ENCODE assay signal across 8 cellular contexts in the genomic region with DNA sequence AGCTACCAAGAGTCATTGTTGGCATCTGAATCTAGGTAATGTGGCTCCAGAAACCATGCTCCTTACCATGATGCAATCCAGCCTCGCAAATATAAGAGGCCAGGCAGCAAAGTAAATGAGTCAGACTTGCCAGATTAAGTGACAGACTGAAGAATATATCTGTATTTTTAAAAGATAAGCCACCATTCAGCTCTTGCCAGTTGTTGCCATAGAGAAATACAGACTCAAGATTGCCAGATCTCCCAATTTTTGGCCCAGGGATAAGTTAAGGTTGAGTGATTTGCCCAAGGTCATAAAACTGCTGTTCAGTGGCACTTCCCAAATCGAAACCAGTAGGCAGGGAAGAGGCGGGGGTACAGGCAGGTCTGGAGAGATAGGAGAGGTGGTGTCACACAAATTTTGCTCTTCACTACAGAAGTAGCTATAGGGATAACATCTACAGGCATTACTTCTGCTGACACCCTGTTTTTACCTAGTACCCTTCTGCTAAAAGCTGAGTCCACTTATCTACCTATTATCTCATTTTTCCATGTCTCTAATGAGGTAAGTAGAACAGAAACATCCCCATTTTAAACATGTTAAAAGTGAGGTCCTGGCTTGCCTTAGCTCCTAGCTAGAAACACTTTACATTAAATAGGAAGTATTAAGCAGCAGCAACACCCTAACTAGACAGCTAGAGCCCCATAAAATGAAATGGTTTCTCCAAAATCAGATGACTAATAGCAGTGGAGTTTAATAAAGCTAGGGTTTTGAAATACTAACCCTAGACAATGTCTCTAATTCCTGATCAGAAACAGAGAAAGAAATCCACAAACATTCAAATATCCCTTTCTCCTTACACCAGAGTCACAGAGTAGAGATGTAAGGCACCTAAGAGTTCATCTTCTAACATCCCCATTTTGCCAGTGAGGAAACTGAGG. TPM values are rescaled to one million over a fixed set of nuclear protein-coding genes. Genes with fewer than 3 reads are reported as not detected.
A peak's percentile ranks its signal among the peaks of the same experiment; 100 is the strongest.
DNase-seq lines count a peak whose midpoint lies in the region; ATAC-seq, FAIRE-seq and TF ChIP-seq lines count a peak whose summit lies in the region.

No MANE protein-coding gene starts in this region.

- H3K4me1 Mint-ChIP-seq in CD4-positive, alpha-beta T cell (ENCODE audit: low read depth) = peaks cover 87% of the 10 kb centered on the region
- peaks cover 65% of the 10 kb centered on the region for H3K4me1 Mint-ChIP-seq in astrocyte (ENCODE audit: low read depth, unreplicated experiment)

- WGBS in lung, 2 donors = 29 to 50% methylated on average over 3 of the region's 3 CpGs

- no peak overlapping the region for H2AFZ ChIP-seq in Karpas-422 (ENCODE audit: low read length)
- H2AFZ ChIP-seq in astrocyte (ENCODE audit: low read depth, low read length) = no peak overlapping the region

- no peak overlapping the region for H3K27ac ChIP-seq in CD4-positive, alpha-beta T cell (ENCODE audit: low read depth, low read length)
- H3K27ac ChIP-seq in Karpas-422 (ENCODE audit: low read length) (peak overlapping the region; percentile 8; the same call in 1 of the 2 replicates), astrocyte (ENCODE audit: low read depth, low read length) (peak overlapping the region; percentile 72), lung (ENCODE audit: low read depth in 1 of 2, low read length in 1 of 2) (peak overlapping the region; percentile 61 to 75)

- ATAC-seq in CD4-positive, alpha-beta T cell (ENCODE audit: poor library complexity) = no peak
- ATAC-seq in lung (ENCODE audit: insufficient read depth, low FRiP score) (peak; percentile 31), GM18502 (IDR thresholded peaks at IDR 0.05; ENCODE audit: poor library complexity, unreplicated experiment) (no peak), HG03097 (IDR thresholded peaks at IDR 0.05; ENCODE audit: low FRiP score, unreplicated experiment) (no peak)

- H3K27me3 ChIP-seq in CD4-positive, alpha-beta T cell (ENCODE audit: control insufficient read depth, insufficient read depth, low read length) = no peaks in the 10 kb centered on the region
- H3K27me3 ChIP-seq in Karpas-422 (ENCODE audit: low read length) (no peaks in the 10 kb centered on the region), astrocyte (ENCODE audit: insufficient read depth, low read length) (no peaks in the 10 kb centered on the region), lung (ENCODE audit: control insufficient read depth, insufficient read depth) (no peaks in the 10 kb centered on the region)

- H3K27me3 Mint-ChIP-seq in CD4-positive, alpha-beta T cell = no peaks in the 10 kb centered on the region
- no peaks in the 10 kb centered on the region for H3K27me3 Mint-ChIP-seq in astrocyte (ENCODE audit: low read depth, unreplicated experiment)

- H3K4me3 Mint-ChIP-seq in CD4-positive, alpha-beta T cell = no peak overlapping the region
- peak overlapping the region; percentile 69 for H3K4me3 Mint-ChIP-seq in astrocyte (ENCODE audit: unreplicated experiment)

- no peaks in the 10 kb centered on the region for H3K9me3 Mint-ChIP-seq in CD4-positive, alpha-beta T cell
- no peaks in the 10 kb centered on the region for H3K9me3 Mint-ChIP-seq in astrocyte (ENCODE audit: unreplicated experiment)

- H3K4me2 ChIP-seq in Karpas-422 (ENCODE audit: low read depth, low read length, poor library complexity, severe bottlenecking) = no peak overlapping the region
- H3K4me2 ChIP-seq in astrocyte (ENCODE audit: low read length) = peak overlapping the region; percentile 61

- peaks cover 12% of the 10 kb centered on the region for H3K36me3 Mint-ChIP-seq in CD4-positive, alpha-beta T cell (ENCODE audit: low read depth)
- no peaks in the 10 kb centered on the region for H3K36me3 Mint-ChIP-seq in astrocyte (ENCODE audit: low read depth, unreplicated experiment)

- H3K36me3 ChIP-seq in Karpas-422 (ENCODE audit: insufficient read depth, low read length) (peaks cover 7% of the 10 kb centered on the region), astrocyte (ENCODE audit: insufficient read depth, low read length) (no peaks in the 10 kb centered on the region), lung (ENCODE audit: control insufficient read depth in 2 of 2, insufficient read depth in 2 of 2, low read length in 2 of 2) (no peaks in the 10 kb centered on the region)

- intact Hi-C loops in CD4-positive, alpha-beta T cell (cut with DNase I, micrococcal nuclease) = loop anchor here in 1 of 2 experiments (5.0 kb wide), 1 partner anchor 74 kb away; no protein-coding TSS in a partner anchor

- TF ChIP-seq CTCF in CD4-positive, alpha-beta T cell (IDR thresholded peaks at IDR 0.05) = no peak
- TF ChIP-seq CTCF in astrocyte (IDR thresholded peaks at IDR 0.05; ENCODE audit: insufficient read depth, low read depth, low read length) (no peak), lung (IDR thresholded peaks at IDR 0.05; ENCODE audit: control extremely low read depth, extremely low read depth) (no peak)

- FAIRE-seq in astrocyte (lab: Jason Lieb, UNC) = no peak

- H4K20me1 ChIP-seq in Karpas-422 (ENCODE audit: insufficient read depth, low read depth, low read length) (no peaks in the 10 kb centered on the region), astrocyte (ENCODE audit: insufficient read depth, low read length) (peaks cover 92% of the 10 kb centered on the region)

- H3K9me2 ChIP-seq in Karpas-422 (replicated peaks; ENCODE audit: insufficient read depth, low read length) = no peaks in the 10 kb centered on the region

- H3K4me3 ChIP-seq in Karpas-422 (ENCODE audit: low read length) (no peak overlapping the region), astrocyte (ENCODE audit: insufficient read depth, low read depth, low read length) (no peak overlapping the region), lung (no peak overlapping the region)

- POLR2A ChIA-PET in CD4-positive, alpha-beta T cell (lab: Charles Lee) = interaction anchor here (1.0 to 1.7 kb wide), 3 partner anchors 11 to 19 kb away, joined by 3 to 4 read pairs (median 4); a partner anchor contains a TSS

- H3K27ac Mint-ChIP-seq in CD4-positive, alpha-beta T cell = peak overlapping the region; percentile 61
- H3K27ac Mint-ChIP-seq in astrocyte (ENCODE audit: unreplicated experiment) = peak overlapping the region; percentile 98

- CTCF ChIA-PET in CD4-positive, alpha-beta T cell (lab: Charles Lee) = interaction anchor here (1.3 to 5.6 kb wide), 2 partner anchors 11 to 19 kb away, joined by 3 to 62 read pairs; a partner anchor contains a TSS

- DNase-seq in CD4-positive, alpha-beta T cell = no peak
- DNase-seq in Karpas-422 (no peak), astrocyte (ENCODE audit: low read depth) (peak; percentile 83), lung (ENCODE audit: low spot score) (no peak), DMS153 (lab: John Stamatoyannopoulos, UW) (no peak), NCI-H82 (lab: John Stamatoyannopoulos, UW) (no peak)

- H3K9me3 ChIP-seq in CD4-positive, alpha-beta T cell (ENCODE audit: control insufficient read depth, low read length) = no peaks in the 10 kb centered on the region
- H3K9me3 ChIP-seq in Karpas-422 (ENCODE audit: low read length) (no peaks in the 10 kb centered on the region), astrocyte (ENCODE audit: insufficient read depth, low read depth, low read length) (no peaks in the 10 kb centered on the region), lung (ENCODE audit: control insufficient read depth in 2 of 2, insufficient read depth in 1 of 2, low read length in 1 of 2) (no peaks in the 10 kb centered on the region)

- H3K79me2 ChIP-seq in Karpas-422 (ENCODE audit: low read length) = peaks cover 99% of the 10 kb centered on the region
- peaks cover 69% of the 10 kb centered on the region for H3K79me2 ChIP-seq in astrocyte (ENCODE audit: insufficient read depth, low read length)

- H3K4me1 ChIP-seq in Karpas-422 (ENCODE audit: low read length) (peaks cover 29% of the 10 kb centered on the region), astrocyte (ENCODE audit: insufficient read depth, low read length) (peaks cover 40% of the 10 kb centered on the region), lung (ENCODE audit: control insufficient read depth in 2 of 2, insufficient read depth in 2 of 2, low read length in 2 of 2) (peaks cover 4 to 27% of the 10 kb centered on the region in 2 donors)

- H3K9ac ChIP-seq in Karpas-422 (ENCODE audit: low read length) = no peak overlapping the region
- peak overlapping the region; percentile 29 for H3K9ac ChIP-seq in astrocyte (ENCODE audit: low read length)

RNA-seq across cellular contexts. Expression of a gene that starts 19.5 kb away (rescaled TPM):
- total RNA-seq in CD4-positive, alpha-beta T cell = 10 to 100 TPM; 60.9 to 61.5 TPM
- total RNA-seq in Karpas-422 (2014; rRNA removed; shearing (Covaris generic); ENCODE audit: low replicate concordance) = 39.8 and 45.5 TPM in 2 replicates
- total RNA-seq in astrocyte (54.5 and 54.6 TPM in 2 replicates), lung (10 to 100 TPM; 42.2 to 50.4 TPM)
- 10 to 100 TPM; 20.2 TPM for polyA plus RNA-seq in lung

RNA-seq across cellular contexts. Expression of a gene that starts 57.8 kb away (rescaled TPM):
- 1 to 10 TPM; 6.6 to 7.0 TPM for total RNA-seq in CD4-positive, alpha-beta T cell
- total RNA-seq in Karpas-422 (2014; rRNA removed; shearing (Covaris generic); ENCODE audit: low replicate concordance) = 12.6 and 21.3 TPM in 2 replicates
- total RNA-seq in astrocyte (28.7 and 30.7 TPM in 2 replicates), lung (10 to 100 TPM; 19.7 to 25.7 TPM)
- 1 to 10 TPM; 9.0 to 10.0 TPM for polyA plus RNA-seq in lung
